In genomic region chr7:6644728-6645127, GRCh38 we compare ENCODE assay signal across 35 cellular contexts.
"Had no signal": no experiment of that assay in that cellular context is flagged by ENCODE, and none has a peak within 500 bp of the region (broad histone marks: within the 10 kb centered on the region; RNA-seq: fewer than 3 reads in every experiment).

No MANE protein-coding gene starts in this region.

- H3K27ac ChIP-seq: ascending aorta, cardiac muscle cell, VCaP had no signal

- DNase-seq: activated B cell treated with CpG ODN at 0.5 μM for 24 hours; activated CD4-positive, alpha-beta memory T cell treated with anti-CD3 and anti-CD28 coated beads, Interleukin-2, amount 10 ng/mL, durations not matched to agents 7 days and 5 days; activated CD4-positive, alpha-beta T cell treated with anti-CD3 and anti-CD28 coated beads for 48 hours; activated CD4-positive, alpha-beta T cell treated with anti-CD3 and anti-CD28 coated beads, Interleukin-2, amount 10 ng/mL, durations not matched to agents 7 days and 5 days; activated CD4-positive, alpha-beta T cell treated with anti-CD3 and anti-CD28 coated beads, Interleukin-2, amount 50 U/mL, for 48 hours; activated CD4-positive, CD25-positive, alpha-beta regulatory T cell treated with anti-CD3 and anti-CD28 coated beads, Interleukin-2, amount 50 U/mL, for 72 hours; activated CD8-positive, alpha-beta memory T cell treated with anti-CD3 and anti-CD28 coated beads for 24 hours; activated CD8-positive, alpha-beta memory T cell treated with anti-CD3 and anti-CD28 coated beads, Interleukin-2, amount 10 ng/mL, durations not matched to agents 7 days and 5 days; activated CD8-positive, alpha-beta memory T cell treated with anti-CD3 and anti-CD28 coated beads, Interleukin-2, amount 50 U/mL, for 48 hours; activated CD8-positive, alpha-beta T cell treated with anti-CD3 and anti-CD28 coated beads, Interleukin-2, amount 10 ng/mL, durations not matched to agents 7 days and 5 days; activated effector memory CD4-positive, alpha-beta T cell treated with Interleukin-2 at 50 U/mL for 16 hours; activated gamma-delta T cell; activated naive CD4-positive, alpha-beta T cell treated with anti-CD3 and anti-CD28 coated beads, Interleukin-2, amount 10 ng/mL, durations not matched to agents 7 days and 5 days; activated naive CD4-positive, alpha-beta T cell treated with Interleukin-2 at 50 U/mL for 16 hours; activated naive CD8-positive, alpha-beta T cell treated with anti-CD3 and anti-CD28 coated beads, Interleukin-2, amount 10 ng/mL, durations not matched to agents 7 days and 5 days; activated naive CD8-positive, alpha-beta T cell treated with anti-CD3 and anti-CD28 coated beads, Interleukin-2, amount 50 U/mL, for 24 hours; activated T-cell treated with anti-CD3 and anti-CD28 coated beads, Interleukin-2, amount 50 U/mL, for 24 hours; activated T-cell treated with anti-CD3 and anti-CD28 coated beads, Interleukin-2, amount 50 U/mL, for 48 hours; amygdala; anterior cingulate cortex; central memory CD4-positive, alpha-beta T cell; T-helper 1 cell; T-helper 2 cell; T-helper 9 cell had no signal

- H3K27ac Mint-ChIP-seq: activated B cell treated with CpG ODN at 0.5 μM for 24 hours; activated CD4-positive, alpha-beta memory T cell treated with anti-CD3 and anti-CD28 coated beads, Interleukin-2, amount 10 ng/mL, durations not matched to agents 7 days and 5 days; activated CD4-positive, alpha-beta T cell treated with anti-CD3 and anti-CD28 coated beads, Interleukin-2, amount 10 ng/mL, durations not matched to agents 7 days and 5 days; activated CD8-positive, alpha-beta memory T cell treated with anti-CD3 and anti-CD28 coated beads, Interleukin-2, amount 10 ng/mL, durations not matched to agents 7 days and 5 days; activated CD8-positive, alpha-beta T cell treated with anti-CD3 and anti-CD28 coated beads, Interleukin-2, amount 10 ng/mL, durations not matched to agents 7 days and 5 days; activated naive CD4-positive, alpha-beta T cell treated with anti-CD3 and anti-CD28 coated beads, Interleukin-2, amount 10 ng/mL, durations not matched to agents 7 days and 5 days; activated naive CD4-positive, alpha-beta T cell treated with anti-CD3 and anti-CD28 coated beads, Interleukin-2, amount 50 U/mL, for 24 hours; activated naive CD8-positive, alpha-beta T cell; activated naive CD8-positive, alpha-beta T cell treated with anti-CD3 and anti-CD28 coated beads, Interleukin-2, amount 10 ng/mL, durations not matched to agents 7 days and 5 days; activated naive CD8-positive, alpha-beta T cell treated with anti-CD3 and anti-CD28 coated beads, Interleukin-2, amount 50 U/mL, for 24 hours; activated T-cell treated with anti-CD3 and anti-CD28 coated beads, Interleukin-2, amount 50 U/mL, for 24 hours; activated T-helper 2 cell treated with anti-CD3 and anti-CD28 coated beads, Interferon-gamma antibody, Interleukin-2, Interleukin-4, amounts not matched to agents 10 μg/mL and 5 μg/mL and 100 μg/mL, durations not matched to agents 14 hours and 24 hours and 36 hours; brain; T-helper 1 cell treated with Interleukin-12 subunit alpha and Interleukin-12 subunit beta and Interleukin-4 antibody, amounts not matched to agents 30 μg/mL and 1 μg/mL, for 36 hours; T-helper 2 cell treated with Interferon-gamma antibody and Interleukin-4, amounts not matched to agents 5 μg/mL and 100 μg/mL, for 36 hours had no signal

- H3K9me3 Mint-ChIP-seq: activated B cell treated with CpG ODN at 0.5 μM for 24 hours; activated CD4-positive, alpha-beta memory T cell treated with anti-CD3 and anti-CD28 coated beads, Interleukin-2, amount 10 ng/mL, durations not matched to agents 7 days and 5 days; activated CD4-positive, alpha-beta T cell treated with anti-CD3 and anti-CD28 coated beads, Interleukin-2, amount 10 ng/mL, durations not matched to agents 7 days and 5 days; activated naive CD4-positive, alpha-beta T cell treated with anti-CD3 and anti-CD28 coated beads, Interleukin-2, amount 10 ng/mL, durations not matched to agents 7 days and 5 days; activated naive CD4-positive, alpha-beta T cell treated with anti-CD3 and anti-CD28 coated beads, Interleukin-2, amount 50 U/mL, for 24 hours; activated naive CD8-positive, alpha-beta T cell treated with anti-CD3 and anti-CD28 coated beads, Interleukin-2, amount 10 ng/mL, durations not matched to agents 7 days and 5 days; activated naive CD8-positive, alpha-beta T cell treated with anti-CD3 and anti-CD28 coated beads, Interleukin-2, amount 50 U/mL, for 24 hours; activated T-helper 2 cell treated with anti-CD3 and anti-CD28 coated beads, Interferon-gamma antibody, Interleukin-2, Interleukin-4, amounts not matched to agents 10 μg/mL and 5 μg/mL and 100 μg/mL, durations not matched to agents 14 hours and 24 hours and 36 hours; brain; T-helper 1 cell treated with Interleukin-12 subunit alpha and Interleukin-12 subunit beta and Interleukin-4 antibody, amounts not matched to agents 30 μg/mL and 1 μg/mL, for 36 hours; T-helper 2 cell treated with Interferon-gamma antibody and Interleukin-4, amounts not matched to agents 5 μg/mL and 100 μg/mL, for 36 hours had no signal

- H3K9me3 ChIP-seq: ascending aorta had no signal

- FAIRE-seq: bronchial epithelial cell, TTC549 had no signal

- H3K4me1 ChIP-seq: ascending aorta had no signal

- H3K4me3 ChIP-seq: ascending aorta, cardiac muscle cell had no signal

- ATAC-seq: activated CD8-positive, alpha-beta memory T cell treated with anti-CD3 and anti-CD28 coated beads, Interleukin-2, amount 10 ng/mL, durations not matched to agents 7 days and 5 days; activated CD8-positive, alpha-beta T cell treated with anti-CD3 and anti-CD28 coated beads, Interleukin-2, amount 10 ng/mL, durations not matched to agents 7 days and 5 days; activated naive CD8-positive, alpha-beta T cell treated with anti-CD3 and anti-CD28 coated beads, Interleukin-2, amount 50 U/mL, for 24 hours had no signal

- H3K4me3 Mint-ChIP-seq: activated B cell treated with CpG ODN at 0.5 μM for 24 hours; activated CD4-positive, alpha-beta memory T cell treated with anti-CD3 and anti-CD28 coated beads, Interleukin-2, amount 10 ng/mL, durations not matched to agents 7 days and 5 days; activated CD4-positive, alpha-beta T cell treated with anti-CD3 and anti-CD28 coated beads, Interleukin-2, amount 10 ng/mL, durations not matched to agents 7 days and 5 days; activated CD8-positive, alpha-beta memory T cell treated with anti-CD3 and anti-CD28 coated beads, Interleukin-2, amount 10 ng/mL, durations not matched to agents 7 days and 5 days; activated CD8-positive, alpha-beta T cell treated with anti-CD3 and anti-CD28 coated beads, Interleukin-2, amount 10 ng/mL, durations not matched to agents 7 days and 5 days; activated naive CD4-positive, alpha-beta T cell treated with anti-CD3 and anti-CD28 coated beads, Interleukin-2, amount 10 ng/mL, durations not matched to agents 7 days and 5 days; activated naive CD4-positive, alpha-beta T cell treated with anti-CD3 and anti-CD28 coated beads, Interleukin-2, amount 50 U/mL, for 24 hours; activated naive CD8-positive, alpha-beta T cell; activated naive CD8-positive, alpha-beta T cell treated with anti-CD3 and anti-CD28 coated beads, Interleukin-2, amount 10 ng/mL, durations not matched to agents 7 days and 5 days; activated naive CD8-positive, alpha-beta T cell treated with anti-CD3 and anti-CD28 coated beads, Interleukin-2, amount 50 U/mL, for 24 hours; activated T-cell treated with anti-CD3 and anti-CD28 coated beads, Interleukin-2, amount 50 U/mL, for 24 hours; brain; T-helper 1 cell treated with Interleukin-12 subunit alpha and Interleukin-12 subunit beta and Interleukin-4 antibody, amounts not matched to agents 30 μg/mL and 1 μg/mL, for 36 hours; T-helper 2 cell treated with Interferon-gamma antibody and Interleukin-4, amounts not matched to agents 5 μg/mL and 100 μg/mL, for 36 hours had no signal
